In genomic region chr11:33941637-33942160, GRCh38 we compare ENCODE assay signal across 10 cellular contexts. TPM values are rescaled to one million over a fixed set of nuclear protein-coding genes. Genes with fewer than 3 reads are reported as not detected.
DNase-seq lines count a peak whose midpoint lies in the region; ATAC-seq and TF ChIP-seq lines count a peak whose summit lies in the region.
"Had no signal": no experiment of that assay in that cellular context is flagged by ENCODE, and none has a peak within 500 bp of the region (broad histone marks: within the 10 kb centered on the region; RNA-seq: fewer than 3 reads in every experiment).

No MANE protein-coding gene starts in this region.

- H3K4me1 ChIP-seq in naive thymus-derived CD4-positive, alpha-beta T cell (ENCODE audit: control insufficient read depth in 2 of 2, insufficient read depth in 2 of 2, low read length in 2 of 2), result no peaks in the 10 kb centered on the region
- no peaks in the 10 kb centered on the region for H3K4me1 ChIP-seq in ovary (ENCODE audit: insufficient read depth)

- no peaks in the 10 kb centered on the region for H3K27me3 ChIP-seq in naive thymus-derived CD4-positive, alpha-beta T cell (ENCODE audit: control insufficient read depth in 2 of 2, insufficient read depth in 2 of 2, low read length in 2 of 2)
- no peaks in the 10 kb centered on the region for H3K27me3 ChIP-seq in ovary

- peak; percentile 32 for ATAC-seq in naive thymus-derived CD4-positive, alpha-beta T cell
- ATAC-seq in HG03460 (IDR thresholded peaks at IDR 0.05; ENCODE audit: unreplicated experiment) (no peak), GM18867 (IDR thresholded peaks at IDR 0.05; ENCODE audit: unreplicated experiment) (no peak)

- POLR2A ChIA-PET in naive thymus-derived CD4-positive, alpha-beta T cell (lab: Charles Lee), result no interaction called here

- peaks cover 0 to 3% (median 0%) of the 10 kb centered on the region in 7 donors for H3K4me1 Mint-ChIP-seq in naive thymus-derived CD4-positive, alpha-beta T cell

- peak; percentile 27 for DNase-seq in GM03348 (ENCODE audit: low spot score)
- DNase-seq in M059J (ENCODE audit: low read depth), result peak; percentile 47
- peak; percentile 36 for DNase-seq in choroid plexus epithelial cell (ENCODE audit: low read depth)
- no peak for DNase-seq in naive thymus-derived CD4-positive, alpha-beta T cell
- DNase-seq in ovary, result no peak
- DNase-seq in NCI-H1436 (lab: John Stamatoyannopoulos, UW), result no peak
- DNase-seq: activated CD4-positive, CD25-positive, alpha-beta regulatory T cell; NCI-H187 had no signal

- CTCF ChIA-PET in naive thymus-derived CD4-positive, alpha-beta T cell (lab: Charles Lee), result no interaction called here

- H3K27ac ChIP-seq in naive thymus-derived CD4-positive, alpha-beta T cell (ENCODE audit: low read depth, low read length), result no peak overlapping the region
- H3K27ac ChIP-seq in ovary, result no peak overlapping the region

- H3K4me3 Mint-ChIP-seq in naive thymus-derived CD4-positive, alpha-beta T cell, result no peak overlapping the region

- no peak for TF ChIP-seq CTCF in choroid plexus epithelial cell (conservative IDR thresholded peaks at IDR 0.05; ENCODE audit: low read depth, low read length)
- TF ChIP-seq CTCF in ovary (IDR thresholded peaks at IDR 0.05), result no peak

- H3K36me3 Mint-ChIP-seq in naive thymus-derived CD4-positive, alpha-beta T cell, result no peaks in the 10 kb centered on the region

- 47 to 62% (median 61%) methylated on average over 7 of the region's 7 CpGs for WGBS in ovary, 3 donors

- TF ChIP-seq POLR2A in ovary (IDR thresholded peaks at IDR 0.05), result no peak

- intact Hi-C loops in naive thymus-derived CD4-positive, alpha-beta T cell (cut with micrococcal nuclease), result no loop called here
- intact Hi-C loops in ovary (cut with DNase I), result no loop called here

- TF ChIP-seq EP300 in ovary (IDR thresholded peaks at IDR 0.05), result no peak

- H3K27me3 Mint-ChIP-seq in naive thymus-derived CD4-positive, alpha-beta T cell, result peaks cover 0 to 8% (median 4%) of the 10 kb centered on the region in 5 donors

- H3K36me3 ChIP-seq in naive thymus-derived CD4-positive, alpha-beta T cell (ENCODE audit: control insufficient read depth in 2 of 3, insufficient read depth in 3 of 3, low read length in 3 of 3), result no peaks in the 10 kb centered on the region
- H3K36me3 ChIP-seq in ovary, result no peaks in the 10 kb centered on the region

- H3K27ac Mint-ChIP-seq in naive thymus-derived CD4-positive, alpha-beta T cell, result no peak overlapping the region

- no peak overlapping the region for H3K4me3 ChIP-seq in choroid plexus epithelial cell (ENCODE audit: low read depth, low read length)
- H3K4me3 ChIP-seq in naive thymus-derived CD4-positive, alpha-beta T cell (ENCODE audit: low read length), result no peak overlapping the region
- H3K4me3 ChIP-seq in ovary, result no peak overlapping the region

- H3K9me3 ChIP-seq in naive thymus-derived CD4-positive, alpha-beta T cell (ENCODE audit: control insufficient read depth in 2 of 3, low read length in 3 of 3), result no peaks in the 10 kb centered on the region
- H3K9me3 ChIP-seq in ovary, result no peaks in the 10 kb centered on the region

- no peaks in the 10 kb centered on the region for H3K9me3 Mint-ChIP-seq in naive thymus-derived CD4-positive, alpha-beta T cell

RNA-seq across cellular contexts. Expression of gene LMO2, which starts 49.8 kb away (rescaled TPM):
- total RNA-seq in M059J (2014; rRNA removed; shearing (Covaris generic)), result 0.54 and 0.84 TPM in 2 replicates
- total RNA-seq in naive thymus-derived CD4-positive, alpha-beta T cell, result 10 to 100 TPM in 1 of 5 experiments, 1 to 10 TPM in 1, under 1 TPM in 2, not detected in 1; 0.73 to 40.4 (median 2.6) TPM
- under 1 TPM in 1 of 2 donors, not detected in 1; 0.26 TPM for polyA plus RNA-seq in naive thymus-derived CD4-positive, alpha-beta T cell
- total RNA-seq in ovary, result 10 to 100 TPM in 5 of 7 donors, 1 to 10 TPM in 2; 6.9 to 18.6 (median 13.2) TPM
- 10 to 100 TPM; 26.5 to 48.2 TPM for polyA plus RNA-seq in ovary

Comparison
In these comparisons a context has a peak if more than half of its experiments do, and no peak if none do; other contexts are left out.
1. DNase-seq: peak in GM03348 (single experiment), M059J (single experiment) and choroid plexus epithelial cell (single experiment); none in naive thymus-derived CD4-positive, alpha-beta T cell (0 of 9), ovary (0 of 5) and NCI-H1436 (single experiment).